In genomic region chr6:142167472-142167871, GRCh38 we compare ENCODE assay signal across 1 cellular context.
TF ChIP-seq lines count a peak whose summit lies in the region.

No MANE protein-coding gene starts in this region.

TF ChIP-seq in A549, 52 proteins besides CTCF, POLR2A, EP300 and RAD21 (continued from another document):
- no peak for TF ChIP-seq ZSCAN20 (CRISPR knock-in tag; IDR thresholded peaks at IDR 0.05)
- no peak for TF ChIP-seq EHMT2 (IDR thresholded peaks at IDR 0.05; ENCODE audit: low read depth)
- TF ChIP-seq HES2 (IDR thresholded peaks at IDR 0.05) = no peak
- TF ChIP-seq MAX (IDR thresholded peaks at IDR 0.05) = no peak
- no peak for TF ChIP-seq HDAC2 (IDR thresholded peaks at IDR 0.05)
- TF ChIP-seq HOXB5 (CRISPR knock-in tag; IDR thresholded peaks at IDR 0.05) = no peak
- no peak for TF ChIP-seq CBX2 (IDR thresholded peaks at IDR 0.05; ENCODE audit: borderline replicate concordance, low read depth)
- no peak for TF ChIP-seq BHLHE40 (IDR thresholded peaks at IDR 0.05; ENCODE audit: low read depth, low read length)
- TF ChIP-seq ZNF302 (CRISPR knock-in tag; IDR thresholded peaks at IDR 0.05) = no peak
- no peak for TF ChIP-seq TP53 (CRISPR knock-in tag; IDR thresholded peaks at IDR 0.05)
- TF ChIP-seq CHD4 (IDR thresholded peaks at IDR 0.05; ENCODE audit: borderline replicate concordance) = no peak
- no peak for TF ChIP-seq RFX5 (IDR thresholded peaks at IDR 0.05)
- no peak for TF ChIP-seq FOXS1 (CRISPR knock-in tag; IDR thresholded peaks at IDR 0.05)
- no peak for TF ChIP-seq NFE2L2 (conservative IDR thresholded peaks at IDR 0.05; ENCODE audit: low read length)
TF ChIP-seq in A549: peak in this region for 0.
